In the genomic region with DNA sequence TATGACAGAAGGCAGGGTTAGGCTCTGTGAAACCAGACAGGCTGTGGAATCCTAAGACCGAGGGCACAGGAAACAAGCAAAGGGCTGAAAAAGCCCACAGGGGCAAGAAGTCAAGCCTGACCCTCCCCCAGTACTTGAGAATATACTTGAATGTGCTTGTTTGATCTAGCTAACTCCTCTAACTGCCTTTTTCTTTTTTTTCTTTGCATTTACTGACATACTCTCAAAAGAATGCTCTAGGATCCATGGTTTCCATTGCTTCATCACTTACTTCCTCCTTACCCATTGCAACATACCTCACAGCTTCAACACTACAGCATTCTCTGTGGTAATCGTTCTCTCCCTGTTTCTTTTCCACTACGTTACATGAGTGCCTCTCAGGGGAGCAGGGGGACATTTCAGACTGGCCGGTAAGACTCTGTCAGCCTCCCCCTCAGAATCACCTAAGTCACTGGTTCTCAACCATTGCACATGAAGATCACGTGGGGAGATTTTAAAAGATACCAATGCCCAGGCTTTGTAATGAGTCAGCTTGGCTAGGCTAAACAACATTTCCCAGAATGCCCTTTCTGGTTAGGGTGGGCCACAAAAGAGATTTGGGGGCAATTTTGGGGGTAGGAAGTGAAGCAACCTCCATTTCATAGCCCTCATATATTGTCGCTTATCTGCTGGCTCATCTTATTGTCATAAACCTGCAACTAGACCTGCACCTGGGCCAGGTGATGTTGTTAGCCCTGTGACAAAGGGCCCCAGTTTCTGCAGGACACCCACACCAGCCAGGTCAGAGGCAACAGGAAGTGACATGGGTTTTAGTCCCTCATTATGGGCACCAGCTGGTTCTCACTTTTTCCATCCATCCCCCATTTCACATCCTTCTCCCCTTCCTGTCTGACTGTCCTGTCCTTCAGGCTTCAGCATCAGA, we compare ENCODE assay signal across 1 cellular context.
A peak's percentile ranks its signal among the peaks of the same experiment; 100 is the strongest.
TF ChIP-seq lines count a peak whose summit lies in the region.

No MANE protein-coding gene starts in this region.

TF ChIP-seq in K562, 482 proteins besides CTCF, POLR2A, EP300 and RAD21 (continued from another document and continues in another):
- TF ChIP-seq ERF (CRISPR knock-in tag; IDR thresholded peaks at IDR 0.05) (no peak), EHMT2 (IDR thresholded peaks at IDR 0.05) (0 out of 2 replicates have a peak, but pooled peaks have one; percentile 25), LEF1 (IDR thresholded peaks at IDR 0.05) (0 out of 2 replicates have a peak, but pooled peaks have one; percentile 41), ILF3 (IDR thresholded peaks at IDR 0.05; ENCODE audit: borderline replicate concordance) (no peak), FUS (optimal IDR thresholded peaks at IDR 0.05; ENCODE audit: low read depth, low read length) (no peak), ZNF584 (CRISPR knock-in tag; IDR thresholded peaks at IDR 0.05; ENCODE audit: low read depth) (no peak), GABPA (tag; conservative IDR thresholded peaks at IDR 0.05; ENCODE audit: low read depth) (peak; percentile 63), ZNF23 (CRISPR knock-in tag; IDR thresholded peaks at IDR 0.05) (no peak), SMAD4 (CRISPR knock-in tag; conservative IDR thresholded peaks at IDR 0.05) (0 out of 2 replicates have a peak, but pooled peaks have one; percentile 32), NR2C2 (CRISPR knock-in tag; IDR thresholded peaks at IDR 0.05) (no peak), NR2C2 (tag; IDR thresholded peaks at IDR 0.05) (peak; percentile 55; the same call in 1 of the 2 replicates), HDAC8 (tag; IDR thresholded peaks at IDR 0.05) (no peak), CBX1 (IDR thresholded peaks at IDR 0.05; ENCODE audit: low read depth) (no peak), NFE2 (IDR thresholded peaks at IDR 0.05; ENCODE audit: low read depth) (peak; percentile 27; the same call in 1 of the 2 replicates)
- TF ChIP-seq, protein P1, sequence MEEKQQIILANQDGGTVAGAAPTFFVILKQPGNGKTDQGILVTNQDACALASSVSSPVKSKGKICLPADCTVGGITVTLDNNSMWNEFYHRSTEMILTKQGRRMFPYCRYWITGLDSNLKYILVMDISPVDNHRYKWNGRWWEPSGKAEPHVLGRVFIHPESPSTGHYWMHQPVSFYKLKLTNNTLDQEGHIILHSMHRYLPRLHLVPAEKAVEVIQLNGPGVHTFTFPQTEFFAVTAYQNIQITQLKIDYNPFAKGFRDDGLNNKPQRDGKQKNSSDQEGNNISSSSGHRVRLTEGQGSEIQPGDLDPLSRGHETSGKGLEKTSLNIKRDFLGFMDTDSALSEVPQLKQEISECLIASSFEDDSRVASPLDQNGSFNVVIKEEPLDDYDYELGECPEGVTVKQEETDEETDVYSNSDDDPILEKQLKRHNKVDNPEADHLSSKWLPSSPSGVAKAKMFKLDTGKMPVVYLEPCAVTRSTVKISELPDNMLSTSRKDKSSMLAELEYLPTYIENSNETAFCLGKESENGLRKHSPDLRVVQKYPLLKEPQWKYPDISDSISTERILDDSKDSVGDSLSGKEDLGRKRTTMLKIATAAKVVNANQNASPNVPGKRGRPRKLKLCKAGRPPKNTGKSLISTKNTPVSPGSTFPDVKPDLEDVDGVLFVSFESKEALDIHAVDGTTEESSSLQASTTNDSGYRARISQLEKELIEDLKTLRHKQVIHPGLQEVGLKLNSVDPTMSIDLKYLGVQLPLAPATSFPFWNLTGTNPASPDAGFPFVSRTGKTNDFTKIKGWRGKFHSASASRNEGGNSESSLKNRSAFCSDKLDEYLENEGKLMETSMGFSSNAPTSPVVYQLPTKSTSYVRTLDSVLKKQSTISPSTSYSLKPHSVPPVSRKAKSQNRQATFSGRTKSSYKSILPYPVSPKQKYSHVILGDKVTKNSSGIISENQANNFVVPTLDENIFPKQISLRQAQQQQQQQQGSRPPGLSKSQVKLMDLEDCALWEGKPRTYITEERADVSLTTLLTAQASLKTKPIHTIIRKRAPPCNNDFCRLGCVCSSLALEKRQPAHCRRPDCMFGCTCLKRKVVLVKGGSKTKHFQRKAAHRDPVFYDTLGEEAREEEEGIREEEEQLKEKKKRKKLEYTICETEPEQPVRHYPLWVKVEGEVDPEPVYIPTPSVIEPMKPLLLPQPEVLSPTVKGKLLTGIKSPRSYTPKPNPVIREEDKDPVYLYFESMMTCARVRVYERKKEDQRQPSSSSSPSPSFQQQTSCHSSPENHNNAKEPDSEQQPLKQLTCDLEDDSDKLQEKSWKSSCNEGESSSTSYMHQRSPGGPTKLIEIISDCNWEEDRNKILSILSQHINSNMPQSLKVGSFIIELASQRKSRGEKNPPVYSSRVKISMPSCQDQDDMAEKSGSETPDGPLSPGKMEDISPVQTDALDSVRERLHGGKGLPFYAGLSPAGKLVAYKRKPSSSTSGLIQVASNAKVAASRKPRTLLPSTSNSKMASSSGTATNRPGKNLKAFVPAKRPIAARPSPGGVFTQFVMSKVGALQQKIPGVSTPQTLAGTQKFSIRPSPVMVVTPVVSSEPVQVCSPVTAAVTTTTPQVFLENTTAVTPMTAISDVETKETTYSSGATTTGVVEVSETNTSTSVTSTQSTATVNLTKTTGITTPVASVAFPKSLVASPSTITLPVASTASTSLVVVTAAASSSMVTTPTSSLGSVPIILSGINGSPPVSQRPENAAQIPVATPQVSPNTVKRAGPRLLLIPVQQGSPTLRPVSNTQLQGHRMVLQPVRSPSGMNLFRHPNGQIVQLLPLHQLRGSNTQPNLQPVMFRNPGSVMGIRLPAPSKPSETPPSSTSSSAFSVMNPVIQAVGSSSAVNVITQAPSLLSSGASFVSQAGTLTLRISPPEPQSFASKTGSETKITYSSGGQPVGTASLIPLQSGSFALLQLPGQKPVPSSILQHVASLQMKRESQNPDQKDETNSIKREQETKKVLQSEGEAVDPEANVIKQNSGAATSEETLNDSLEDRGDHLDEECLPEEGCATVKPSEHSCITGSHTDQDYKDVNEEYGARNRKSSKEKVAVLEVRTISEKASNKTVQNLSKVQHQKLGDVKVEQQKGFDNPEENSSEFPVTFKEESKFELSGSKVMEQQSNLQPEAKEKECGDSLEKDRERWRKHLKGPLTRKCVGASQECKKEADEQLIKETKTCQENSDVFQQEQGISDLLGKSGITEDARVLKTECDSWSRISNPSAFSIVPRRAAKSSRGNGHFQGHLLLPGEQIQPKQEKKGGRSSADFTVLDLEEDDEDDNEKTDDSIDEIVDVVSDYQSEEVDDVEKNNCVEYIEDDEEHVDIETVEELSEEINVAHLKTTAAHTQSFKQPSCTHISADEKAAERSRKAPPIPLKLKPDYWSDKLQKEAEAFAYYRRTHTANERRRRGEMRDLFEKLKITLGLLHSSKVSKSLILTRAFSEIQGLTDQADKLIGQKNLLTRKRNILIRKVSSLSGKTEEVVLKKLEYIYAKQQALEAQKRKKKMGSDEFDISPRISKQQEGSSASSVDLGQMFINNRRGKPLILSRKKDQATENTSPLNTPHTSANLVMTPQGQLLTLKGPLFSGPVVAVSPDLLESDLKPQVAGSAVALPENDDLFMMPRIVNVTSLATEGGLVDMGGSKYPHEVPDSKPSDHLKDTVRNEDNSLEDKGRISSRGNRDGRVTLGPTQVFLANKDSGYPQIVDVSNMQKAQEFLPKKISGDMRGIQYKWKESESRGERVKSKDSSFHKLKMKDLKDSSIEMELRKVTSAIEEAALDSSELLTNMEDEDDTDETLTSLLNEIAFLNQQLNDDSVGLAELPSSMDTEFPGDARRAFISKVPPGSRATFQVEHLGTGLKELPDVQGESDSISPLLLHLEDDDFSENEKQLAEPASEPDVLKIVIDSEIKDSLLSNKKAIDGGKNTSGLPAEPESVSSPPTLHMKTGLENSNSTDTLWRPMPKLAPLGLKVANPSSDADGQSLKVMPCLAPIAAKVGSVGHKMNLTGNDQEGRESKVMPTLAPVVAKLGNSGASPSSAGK (IDR thresholded peaks at IDR 0.05), result peak; percentile 34; the same call in 1 of the 2 replicates
- TF ChIP-seq, protein P2, sequence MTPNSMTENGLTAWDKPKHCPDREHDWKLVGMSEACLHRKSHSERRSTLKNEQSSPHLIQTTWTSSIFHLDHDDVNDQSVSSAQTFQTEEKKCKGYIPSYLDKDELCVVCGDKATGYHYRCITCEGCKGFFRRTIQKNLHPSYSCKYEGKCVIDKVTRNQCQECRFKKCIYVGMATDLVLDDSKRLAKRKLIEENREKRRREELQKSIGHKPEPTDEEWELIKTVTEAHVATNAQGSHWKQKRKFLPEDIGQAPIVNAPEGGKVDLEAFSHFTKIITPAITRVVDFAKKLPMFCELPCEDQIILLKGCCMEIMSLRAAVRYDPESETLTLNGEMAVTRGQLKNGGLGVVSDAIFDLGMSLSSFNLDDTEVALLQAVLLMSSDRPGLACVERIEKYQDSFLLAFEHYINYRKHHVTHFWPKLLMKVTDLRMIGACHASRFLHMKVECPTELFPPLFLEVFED (CRISPR knock-in tag; conservative IDR thresholded peaks at IDR 0.05), result no peak
- TF ChIP-seq, protein P3, sequence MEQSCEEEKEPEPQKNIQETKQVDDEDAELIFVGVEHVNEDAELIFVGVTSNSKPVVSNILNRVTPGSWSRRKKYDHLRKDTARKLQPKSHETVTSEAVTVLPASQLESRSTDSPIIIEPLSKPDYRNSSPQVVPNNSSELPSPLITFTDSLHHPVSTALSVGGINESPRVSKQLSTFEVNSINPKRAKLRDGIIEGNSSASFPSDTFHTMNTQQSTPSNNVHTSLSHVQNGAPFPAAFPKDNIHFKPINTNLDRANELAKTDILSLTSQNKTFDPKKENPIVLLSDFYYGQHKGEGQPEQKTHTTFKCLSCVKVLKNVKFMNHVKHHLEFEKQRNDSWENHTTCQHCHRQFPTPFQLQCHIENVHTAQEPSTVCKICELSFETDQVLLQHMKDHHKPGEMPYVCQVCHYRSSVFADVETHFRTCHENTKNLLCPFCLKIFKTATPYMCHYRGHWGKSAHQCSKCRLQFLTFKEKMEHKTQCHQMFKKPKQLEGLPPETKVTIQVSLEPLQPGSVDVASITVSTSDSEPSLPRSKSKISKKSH (CRISPR knock-in tag; IDR thresholded peaks at IDR 0.05), result no peak
- TF ChIP-seq, protein P4, sequence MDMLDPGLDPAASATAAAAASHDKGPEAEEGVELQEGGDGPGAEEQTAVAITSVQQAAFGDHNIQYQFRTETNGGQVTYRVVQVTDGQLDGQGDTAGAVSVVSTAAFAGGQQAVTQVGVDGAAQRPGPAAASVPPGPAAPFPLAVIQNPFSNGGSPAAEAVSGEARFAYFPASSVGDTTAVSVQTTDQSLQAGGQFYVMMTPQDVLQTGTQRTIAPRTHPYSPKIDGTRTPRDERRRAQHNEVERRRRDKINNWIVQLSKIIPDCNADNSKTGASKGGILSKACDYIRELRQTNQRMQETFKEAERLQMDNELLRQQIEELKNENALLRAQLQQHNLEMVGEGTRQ (CRISPR knock-in tag; IDR thresholded peaks at IDR 0.05), result peak; percentile 72
- TF ChIP-seq, protein P5, sequence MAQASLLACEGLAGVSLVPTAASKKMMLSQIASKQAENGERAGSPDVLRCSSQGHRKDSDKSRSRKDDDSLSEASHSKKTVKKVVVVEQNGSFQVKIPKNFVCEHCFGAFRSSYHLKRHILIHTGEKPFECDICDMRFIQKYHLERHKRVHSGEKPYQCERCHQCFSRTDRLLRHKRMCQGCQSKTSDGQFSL (CRISPR knock-in tag; IDR thresholded peaks at IDR 0.05), result no peak
- TF ChIP-seq, protein P5 (tag; IDR thresholded peaks at IDR 0.05), result no peak
- TF ChIP-seq, protein P6, sequence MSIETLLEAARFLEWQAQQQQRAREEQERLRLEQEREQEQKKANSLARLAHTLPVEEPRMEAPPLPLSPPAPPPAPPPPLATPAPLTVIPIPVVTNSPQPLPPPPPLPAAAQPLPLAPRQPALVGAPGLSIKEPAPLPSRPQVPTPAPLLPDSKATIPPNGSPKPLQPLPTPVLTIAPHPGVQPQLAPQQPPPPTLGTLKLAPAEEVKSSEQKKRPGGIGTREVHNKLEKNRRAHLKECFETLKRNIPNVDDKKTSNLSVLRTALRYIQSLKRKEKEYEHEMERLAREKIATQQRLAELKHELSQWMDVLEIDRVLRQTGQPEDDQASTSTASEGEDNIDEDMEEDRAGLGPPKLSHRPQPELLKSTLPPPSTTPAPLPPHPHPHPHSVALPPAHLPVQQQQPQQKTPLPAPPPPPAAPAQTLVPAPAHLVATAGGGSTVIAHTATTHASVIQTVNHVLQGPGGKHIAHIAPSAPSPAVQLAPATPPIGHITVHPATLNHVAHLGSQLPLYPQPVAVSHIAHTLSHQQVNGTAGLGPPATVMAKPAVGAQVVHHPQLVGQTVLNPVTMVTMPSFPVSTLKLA (conservative IDR thresholded peaks at IDR 0.05), result no peak
- TF ChIP-seq, protein P7, sequence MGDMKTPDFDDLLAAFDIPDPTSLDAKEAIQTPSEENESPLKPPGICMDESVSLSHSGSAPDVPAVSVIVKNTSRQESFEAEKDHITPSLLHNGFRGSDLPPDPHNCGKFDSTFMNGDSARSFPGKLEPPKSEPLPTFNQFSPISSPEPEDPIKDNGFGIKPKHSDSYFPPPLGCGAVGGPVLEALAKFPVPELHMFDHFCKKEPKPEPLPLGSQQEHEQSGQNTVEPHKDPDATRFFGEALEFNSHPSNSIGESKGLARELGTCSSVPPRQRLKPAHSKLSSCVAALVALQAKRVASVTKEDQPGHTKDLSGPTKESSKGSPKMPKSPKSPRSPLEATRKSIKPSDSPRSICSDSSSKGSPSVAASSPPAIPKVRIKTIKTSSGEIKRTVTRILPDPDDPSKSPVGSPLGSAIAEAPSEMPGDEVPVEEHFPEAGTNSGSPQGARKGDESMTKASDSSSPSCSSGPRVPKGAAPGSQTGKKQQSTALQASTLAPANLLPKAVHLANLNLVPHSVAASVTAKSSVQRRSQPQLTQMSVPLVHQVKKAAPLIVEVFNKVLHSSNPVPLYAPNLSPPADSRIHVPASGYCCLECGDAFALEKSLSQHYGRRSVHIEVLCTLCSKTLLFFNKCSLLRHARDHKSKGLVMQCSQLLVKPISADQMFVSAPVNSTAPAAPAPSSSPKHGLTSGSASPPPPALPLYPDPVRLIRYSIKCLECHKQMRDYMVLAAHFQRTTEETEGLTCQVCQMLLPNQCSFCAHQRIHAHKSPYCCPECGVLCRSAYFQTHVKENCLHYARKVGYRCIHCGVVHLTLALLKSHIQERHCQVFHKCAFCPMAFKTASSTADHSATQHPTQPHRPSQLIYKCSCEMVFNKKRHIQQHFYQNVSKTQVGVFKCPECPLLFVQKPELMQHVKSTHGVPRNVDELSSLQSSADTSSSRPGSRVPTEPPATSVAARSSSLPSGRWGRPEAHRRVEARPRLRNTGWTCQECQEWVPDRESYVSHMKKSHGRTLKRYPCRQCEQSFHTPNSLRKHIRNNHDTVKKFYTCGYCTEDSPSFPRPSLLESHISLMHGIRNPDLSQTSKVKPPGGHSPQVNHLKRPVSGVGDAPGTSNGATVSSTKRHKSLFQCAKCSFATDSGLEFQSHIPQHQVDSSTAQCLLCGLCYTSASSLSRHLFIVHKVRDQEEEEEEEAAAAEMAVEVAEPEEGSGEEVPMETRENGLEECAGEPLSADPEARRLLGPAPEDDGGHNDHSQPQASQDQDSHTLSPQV (IDR thresholded peaks at IDR 0.05), result peak; percentile 57
- TF ChIP-seq, protein P8, sequence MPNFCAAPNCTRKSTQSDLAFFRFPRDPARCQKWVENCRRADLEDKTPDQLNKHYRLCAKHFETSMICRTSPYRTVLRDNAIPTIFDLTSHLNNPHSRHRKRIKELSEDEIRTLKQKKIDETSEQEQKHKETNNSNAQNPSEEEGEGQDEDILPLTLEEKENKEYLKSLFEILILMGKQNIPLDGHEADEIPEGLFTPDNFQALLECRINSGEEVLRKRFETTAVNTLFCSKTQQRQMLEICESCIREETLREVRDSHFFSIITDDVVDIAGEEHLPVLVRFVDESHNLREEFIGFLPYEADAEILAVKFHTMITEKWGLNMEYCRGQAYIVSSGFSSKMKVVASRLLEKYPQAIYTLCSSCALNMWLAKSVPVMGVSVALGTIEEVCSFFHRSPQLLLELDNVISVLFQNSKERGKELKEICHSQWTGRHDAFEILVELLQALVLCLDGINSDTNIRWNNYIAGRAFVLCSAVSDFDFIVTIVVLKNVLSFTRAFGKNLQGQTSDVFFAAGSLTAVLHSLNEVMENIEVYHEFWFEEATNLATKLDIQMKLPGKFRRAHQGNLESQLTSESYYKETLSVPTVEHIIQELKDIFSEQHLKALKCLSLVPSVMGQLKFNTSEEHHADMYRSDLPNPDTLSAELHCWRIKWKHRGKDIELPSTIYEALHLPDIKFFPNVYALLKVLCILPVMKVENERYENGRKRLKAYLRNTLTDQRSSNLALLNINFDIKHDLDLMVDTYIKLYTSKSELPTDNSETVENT (CRISPR knock-in tag; IDR thresholded peaks at IDR 0.05), result no peak
